In genomic region chr11:62420882-62421281, GRCh38 we compare ENCODE assay signal across 18 cellular contexts. TPM values are rescaled to one million over a fixed set of nuclear protein-coding genes. Genes with fewer than 3 reads are reported as not detected.
DNase-seq lines count a peak whose midpoint lies in the region; ATAC-seq and TF ChIP-seq lines count a peak whose summit lies in the region.
"Had no signal": no experiment of that assay in that cellular context is flagged by ENCODE, and none has a peak within 500 bp of the region (broad histone marks: within the 10 kb centered on the region; RNA-seq: fewer than 3 reads in every experiment).

No MANE protein-coding gene starts in this region.

- H3K4me2 ChIP-seq in GM23338 (no peak overlapping the region), PC-9 (no peak overlapping the region)

- intact Hi-C loops in sigmoid colon (cut with DNase I), result loop anchor here (5.0 kb wide), 2 partner anchors 81 to 141 kb away; no protein-coding TSS in a partner anchor
- intact Hi-C loops in PC-9 (cut with micrococcal nuclease; ENCODE audit: unreplicated experiment), result no loop called here

- POLR2A ChIA-PET in PC-9 (lab: Charles Lee; ENCODE audit: unreplicated experiment), result no interaction called here

- H3K9me3 ChIP-seq in sigmoid colon (no peaks in the 10 kb centered on the region), PC-9 (ENCODE audit: insufficient read depth, low read depth) (no peaks in the 10 kb centered on the region)
- H3K9me3 ChIP-seq: Caco-2, HAP-1 had no signal

- peaks cover 10% of the 10 kb centered on the region for H3K4me1 Mint-ChIP-seq in T-helper 2 cell treated with Interferon-gamma antibody and Interleukin-4, amounts not matched to agents 5 μg/mL and 100 μg/mL, for 36 hours (ENCODE audit: low read depth)
- H3K4me1 Mint-ChIP-seq in mesothelial cell of epicardium (peaks cover 51% of the 10 kb centered on the region), GM23338 (no peaks in the 10 kb centered on the region; the same call in 2 of the 3 replicates)

- no peak for DNase-seq in T-helper 2 cell treated with Interferon-gamma antibody and Interleukin-4, amounts not matched to agents 5 μg/mL and 100 μg/mL, for 36 hours (ENCODE audit: low spot score)
- DNase-seq in T-helper 2 cell (no peak), mesothelial cell of epicardium (ENCODE audit: low spot score in 2 of 2, unreplicated experiment in 2 of 2) (no peak), sigmoid colon (no peak), NCI-H82 (lab: John Stamatoyannopoulos, UW) (no peak), GM23338 (ENCODE audit: low spot score) (no peak), PC-9 (no peak)
- DNase-seq: Caco-2; CD8-positive, alpha-beta T cell; DND-41; GDM1 had no signal

- CTCF ChIA-PET in PC-9 (lab: Charles Lee), result no interaction called here

- no peak overlapping the region for H3K4me3 ChIP-seq in sigmoid colon
- H3K4me3 ChIP-seq in GM23338, result no peak overlapping the region
- no peak overlapping the region for H3K4me3 ChIP-seq in PC-9
- H3K4me3 ChIP-seq: HAP-1 had no signal

- H3K4me1 ChIP-seq in sigmoid colon, result peaks cover 0 to 79% (median 59%) of the 10 kb centered on the region in 4 donors
- H3K4me1 ChIP-seq in GM23338 (ENCODE audit: insufficient read depth), result no peaks in the 10 kb centered on the region; the same call in 1 of the 2 replicates
- peaks cover 10% of the 10 kb centered on the region for H3K4me1 ChIP-seq in PC-9 (replicated peaks; ENCODE audit: insufficient read depth)
- H3K4me1 ChIP-seq: HAP-1 had no signal

- peaks cover 6% of the 10 kb centered on the region for H3K36me3 Mint-ChIP-seq in T-helper 2 cell treated with Interferon-gamma antibody and Interleukin-4, amounts not matched to agents 5 μg/mL and 100 μg/mL, for 36 hours (ENCODE audit: low read depth)
- H3K36me3 Mint-ChIP-seq in mesothelial cell of epicardium, result no peaks in the 10 kb centered on the region
- no peaks in the 10 kb centered on the region for H3K36me3 Mint-ChIP-seq in GM23338 (ENCODE audit: low read depth)
- H3K36me3 Mint-ChIP-seq: CD8-positive, alpha-beta T cell had no signal

- TF ChIP-seq CTCF in mesothelial cell of epicardium (IDR thresholded peaks at IDR 0.05; ENCODE audit: unreplicated experiment) (no peak), sigmoid colon (IDR thresholded peaks at IDR 0.05) (no peak), GM23338 (conservative IDR thresholded peaks at IDR 0.05; ENCODE audit: low read depth in 2 of 2) (no peak), PC-9 (conservative IDR thresholded peaks at IDR 0.05) (no peak)

- no peak for TF ChIP-seq POLR2A in sigmoid colon (IDR thresholded peaks at IDR 0.05)

- no peaks in the 10 kb centered on the region for H3F3A ChIP-seq in GM23338 (replicated peaks; ENCODE audit: low read depth)
- H3F3A ChIP-seq in PC-9 (ENCODE audit: insufficient read depth, low read depth), result peaks cover 18% of the 10 kb centered on the region

- no peak for ATAC-seq in GM23338
- ATAC-seq: CD8-positive, alpha-beta T cell had no signal

- H3K27me3 ChIP-seq in sigmoid colon (no peaks in the 10 kb centered on the region), GM23338 (ENCODE audit: insufficient read depth) (peaks cover 20% of the 10 kb centered on the region), PC-9 (ENCODE audit: insufficient read depth, low read depth) (no peaks in the 10 kb centered on the region)

- 94 to 98% methylated on average over 3 of the region's 3 CpGs for WGBS in sigmoid colon, 2 donors

- H3K27ac Mint-ChIP-seq in T-helper 2 cell treated with Interferon-gamma antibody and Interleukin-4, amounts not matched to agents 5 μg/mL and 100 μg/mL, for 36 hours, result peak overlapping the region; percentile 50
- H3K27ac Mint-ChIP-seq in mesothelial cell of epicardium (peak overlapping the region; percentile 69), GM23338 (no peak overlapping the region)
- H3K27ac Mint-ChIP-seq: CD8-positive, alpha-beta T cell had no signal

- TF ChIP-seq EP300 in sigmoid colon (IDR thresholded peaks at IDR 0.05), result no peak

- H3K36me3 ChIP-seq in sigmoid colon, result no peaks in the 10 kb centered on the region
- H3K36me3 ChIP-seq in GM23338 (ENCODE audit: insufficient read depth), result no peaks in the 10 kb centered on the region
- no peaks in the 10 kb centered on the region for H3K36me3 ChIP-seq in PC-9 (ENCODE audit: low read depth)
- H3K36me3 ChIP-seq: HAP-1 had no signal

- H4K20me1 ChIP-seq in GM23338 (replicated peaks; ENCODE audit: insufficient read depth) (no peaks in the 10 kb centered on the region), PC-9 (ENCODE audit: insufficient read depth) (no peaks in the 10 kb centered on the region)

- no peak overlapping the region for H2AFZ ChIP-seq in GM23338
- no peak overlapping the region for H2AFZ ChIP-seq in PC-9

- H3K79me2 ChIP-seq in GM23338 (replicated peaks; ENCODE audit: insufficient read depth) (no peaks in the 10 kb centered on the region), PC-9 (ENCODE audit: low read depth) (no peaks in the 10 kb centered on the region)

- no peaks in the 10 kb centered on the region for H3K9me3 Mint-ChIP-seq in T-helper 2 cell treated with Interferon-gamma antibody and Interleukin-4, amounts not matched to agents 5 μg/mL and 100 μg/mL, for 36 hours
- H3K9me3 Mint-ChIP-seq in mesothelial cell of epicardium (no peaks in the 10 kb centered on the region), GM23338 (no peaks in the 10 kb centered on the region; the same call in 2 of the 3 replicates)
- H3K9me3 Mint-ChIP-seq: CD14-positive monocyte; CD8-positive, alpha-beta T cell had no signal

- H3K27ac ChIP-seq in sigmoid colon, result peak overlapping the region in 3 of 4 donors; percentile 78 to 81 (median 81)
- H3K27ac ChIP-seq in GM23338 (ENCODE audit: low read depth), result no peak overlapping the region
- H3K27ac ChIP-seq in PC-9, result no peak overlapping the region
- H3K27ac ChIP-seq: 22Rv1 had no signal

- BruUV-seq in PC-9 (replicated peaks; lab: Mats Ljungman, UMichigan), result no TSS peak

- no peak overlapping the region for H3K4me3 Mint-ChIP-seq in T-helper 2 cell treated with Interferon-gamma antibody and Interleukin-4, amounts not matched to agents 5 μg/mL and 100 μg/mL, for 36 hours
- H3K4me3 Mint-ChIP-seq in mesothelial cell of epicardium (no peak overlapping the region), GM23338 (no peak overlapping the region; the same call in 2 of the 3 replicates)
- H3K4me3 Mint-ChIP-seq: CD14-positive monocyte; CD8-positive, alpha-beta T cell had no signal

- no peaks in the 10 kb centered on the region for H3K27me3 Mint-ChIP-seq in T-helper 2 cell treated with Interferon-gamma antibody and Interleukin-4, amounts not matched to agents 5 μg/mL and 100 μg/mL, for 36 hours (ENCODE audit: low read depth)
- H3K27me3 Mint-ChIP-seq in mesothelial cell of epicardium (ENCODE audit: low read depth) (no peaks in the 10 kb centered on the region), GM23338 (ENCODE audit: insufficient read depth, low read depth, poor library complexity) (peaks cover 31% of the 10 kb centered on the region)

- H3K9me2 ChIP-seq in GM23338 (ENCODE audit: insufficient read depth) (no peaks in the 10 kb centered on the region), PC-9 (ENCODE audit: insufficient read depth) (no peaks in the 10 kb centered on the region)

TF ChIP-seq in GM23338, 12 proteins besides CTCF, POLR2A, EP300 and RAD21 (continues in another document):
- TF ChIP-seq JUNB (IDR thresholded peaks at IDR 0.05; ENCODE audit: unreplicated experiment) (no peak), REST (IDR thresholded peaks at IDR 0.05; ENCODE audit: unreplicated experiment) (no peak), ZNF114 (CRISPR knock-in tag; IDR thresholded peaks at IDR 0.05) (no peak), POLR2AphosphoS5 (IDR thresholded peaks at IDR 0.05; ENCODE audit: low read depth) (no peak), STAT1 (IDR thresholded peaks at IDR 0.05; ENCODE audit: unreplicated experiment) (no peak), EZH2 (IDR thresholded peaks at IDR 0.05; ENCODE audit: low read depth, unreplicated experiment) (no peak), EZH2phosphoT487 (IDR thresholded peaks at IDR 0.05; ENCODE audit: unreplicated experiment) (no peak), CREB1 (CRISPR knock-in tag; IDR thresholded peaks at IDR 0.05; ENCODE audit: low read depth) (no peak), ZNF331 (CRISPR knock-in tag; IDR thresholded peaks at IDR 0.05; ENCODE audit: low read depth) (no peak), NANOG (IDR thresholded peaks at IDR 0.05; ENCODE audit: borderline replicate concordance) (no peak)

RNA-seq across cellular contexts. Expression of gene SCGB1A1, which starts 2.0 kb away (rescaled TPM):
- total RNA-seq in mesothelial cell of epicardium, result not detected in 3 replicates
- not detected for total RNA-seq in sigmoid colon
- polyA plus RNA-seq in sigmoid colon, result 10 to 100 TPM in 1 of 3 donors, not detected in 2; 11.4 TPM
- not detected in 2 replicates for total RNA-seq in GM23338 (2014; rRNA removed; shearing (Covaris generic))
- polyA plus RNA-seq in GM23338 (2016; fragmentation: Nextera tagmentation; extraction: Ambion mirVana), result not detected in 2 replicates
- not detected in 2 replicates for total RNA-seq in PC-9 (2021)
- total RNA-seq: A673; Caco-2; CD8-positive, alpha-beta T cell; H1; HT1080 had no signal
- polyA plus RNA-seq: BJ, CD14-positive monocyte, H1 had no signal

Comparison
In these comparisons a context has a peak if more than half of its experiments do, and no peak if none do; other contexts are left out.
1. H3K27ac ChIP-seq: peak in sigmoid colon (3 of 4); none in GM23338 (single experiment) and PC-9 (single experiment).